In genomic region chr15:73442968-73443367, GRCh38 we compare ENCODE assay signal across 23 cellular contexts. TPM values are rescaled to one million over a fixed set of nuclear protein-coding genes. Genes with fewer than 3 reads are reported as not detected.
DNase-seq lines count a peak whose midpoint lies in the region; ATAC-seq, FAIRE-seq and TF ChIP-seq lines count a peak whose summit lies in the region.
"Had no signal": no experiment of that assay in that cellular context is flagged by ENCODE, and none has a peak within 500 bp of the region (broad histone marks: within the 10 kb centered on the region; RNA-seq: fewer than 3 reads in every experiment).

Gene REC114, plus strand, starts transcription at chr15:73443164. Its CDS starts 22 bp downstream, at chr15:73443186.

- H3K4me3 Mint-ChIP-seq in chondrocyte (ENCODE audit: unreplicated experiment) = no peak within 1 kb of the TSS
- H3K4me3 Mint-ChIP-seq: CD4-positive, alpha-beta T cell had no signal

- no peak for TF ChIP-seq POLR2A in ovary (IDR thresholded peaks at IDR 0.05)

- no peak for TF ChIP-seq EP300 in ovary (IDR thresholded peaks at IDR 0.05)

- H3K27ac ChIP-seq in ovary = no peak within 1 kb of the TSS
- H3K27ac ChIP-seq: C4-2B, HL-60 had no signal

- peaks cover 38% of the 10 kb centered on the region for H3K27me3 Mint-ChIP-seq in chondrocyte (ENCODE audit: low read depth)

- H3K9me3 ChIP-seq in ovary = no peaks in the 10 kb centered on the region
- H3K9me3 ChIP-seq: Caco-2 had no signal

- H3K27me3 ChIP-seq in ovary = no peaks in the 10 kb centered on the region

- no peak for FAIRE-seq in D721Med (lab: Jason Lieb, UNC)
- FAIRE-seq: A204.1, HTR-8/SVneo had no signal

- no peaks in the 10 kb centered on the region for H3K4me1 ChIP-seq in ovary (ENCODE audit: insufficient read depth)
- H3K4me1 ChIP-seq: Caco-2 had no signal

- intact Hi-C loops in ovary (cut with DNase I) = no loop called here

- no peak for TF ChIP-seq CTCF in chondrocyte (IDR thresholded peaks at IDR 0.05)
- TF ChIP-seq CTCF in ovary (IDR thresholded peaks at IDR 0.05) = no peak
- no peak for TF ChIP-seq CTCF in D721Med (IDR thresholded peaks at IDR 0.05; ENCODE audit: insufficient read depth, missing control alignments)

- no peaks in the 10 kb centered on the region for H3K36me3 ChIP-seq in ovary

- H3K4me1 Mint-ChIP-seq in chondrocyte (ENCODE audit: low read depth) = no peaks in the 10 kb centered on the region

- H3K9me3 Mint-ChIP-seq in chondrocyte (ENCODE audit: low read depth) = no peaks in the 10 kb centered on the region
- H3K9me3 Mint-ChIP-seq: CD4-positive, alpha-beta T cell had no signal

- peak; percentile 3 for DNase-seq in HT1080 (ENCODE audit: low read depth)
- DNase-seq in chondrocyte (ENCODE audit: low spot score) = peak; percentile 87
- peak; percentile 26 for DNase-seq in iPS-NIHi11 (ENCODE audit: low spot score)
- DNase-seq in ovary = no peak
- DNase-seq in D721Med (ENCODE audit: insufficient read length, low spot score) = no peak
- DNase-seq in GDM1 (lab: John Stamatoyannopoulos, UW) = no peak
- DNase-seq: ACHN; Caco-2; CD4-positive, alpha-beta T cell; DMS153; DMS79; GF-D8; HCEC 1CT; IMR-90; KBM-7 had no signal

- H3K4me3 ChIP-seq in ovary = no peak within 1 kb of the TSS

- WGBS in ovary, 3 donors = 92 to 94% (median 92%) methylated on average over 22 of the region's 22 CpGs

- H3K27ac Mint-ChIP-seq in chondrocyte (ENCODE audit: unreplicated experiment) = no peak within 1 kb of the TSS
- H3K27ac Mint-ChIP-seq: CD4-positive, alpha-beta T cell had no signal

- ATAC-seq in HG03342 (IDR thresholded peaks at IDR 0.05; ENCODE audit: unreplicated experiment) = no peak

- no peaks in the 10 kb centered on the region for H3K36me3 Mint-ChIP-seq in chondrocyte (ENCODE audit: low read depth)

RNA-seq across cellular contexts. Expression of gene REC114, which starts in this region (rescaled TPM):
- total RNA-seq in HT1080 (2014; rRNA removed; shearing (Covaris generic)) = 0.13 TPM in 1 of 2 replicates, not detected in the other
- polyA plus RNA-seq in HT1080 (2015; cell fraction: cytosol; rRNA removed) = not detected in 2 replicates
- polyA plus RNA-seq in HT1080 (2015; cell fraction: nucleus; rRNA removed) = not detected in 2 replicates
- total RNA-seq in chondrocyte (not detected in 3 replicates), ovary (not detected)
- polyA plus RNA-seq in ovary = under 1 TPM in 1 of 2 donors, not detected in 1; 0.51 TPM
- total RNA-seq: Caco-2; CD4-positive, alpha-beta T cell; Daoy; H4; IMR-90 had no signal
- polyA plus RNA-seq: BJ, IMR-90 had no signal

Comparison
In these comparisons a context has a peak if more than half of its experiments do, and no peak if none do; other contexts are left out.
1. Peak in DNase-seq in HT1080; RNA of the gene not detected or under 1 TPM.
2. Peak in DNase-seq in chondrocyte; RNA of the gene not detected or under 1 TPM.